ENCODE assay signal across 25 cellular contexts in the genomic region with DNA sequence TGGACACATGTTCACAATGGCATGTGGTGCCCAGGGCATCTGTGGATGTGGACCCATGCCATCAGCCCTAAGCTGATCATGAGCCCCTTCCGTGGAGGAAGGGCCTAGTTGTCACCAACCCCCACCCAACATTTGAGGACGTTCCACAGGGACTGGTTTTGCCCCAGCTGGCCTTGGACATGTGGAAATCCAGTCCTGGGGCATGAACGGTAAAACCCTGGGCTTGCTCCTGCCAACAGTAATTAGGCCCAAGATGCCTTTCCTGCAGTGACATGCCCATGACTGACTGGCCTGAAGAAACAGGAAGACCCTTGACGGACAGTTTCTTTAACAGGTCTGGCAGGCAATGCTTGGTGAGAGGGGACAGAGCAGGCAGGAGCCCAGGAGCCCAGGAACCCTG. TPM values are rescaled to one million over a fixed set of nuclear protein-coding genes. Genes with fewer than 3 reads are reported as not detected.
A peak's percentile ranks its signal among the peaks of the same experiment; 100 is the strongest.
DNase-seq lines count a peak whose midpoint lies in the region; ATAC-seq and TF ChIP-seq lines count a peak whose summit lies in the region.
"Had no signal": no experiment of that assay in that cellular context is flagged by ENCODE, and none has a peak within 500 bp of the region (broad histone marks: within the 10 kb centered on the region; RNA-seq: fewer than 3 reads in every experiment).

No MANE protein-coding gene starts in this region.

- H3K4me1 ChIP-seq in RWPE2 (ENCODE audit: insufficient read depth, poor library complexity, severe bottlenecking) (peaks cover 81% of the 10 kb centered on the region), foreskin keratinocyte (peaks cover 47% of the 10 kb centered on the region), thyroid gland (peaks cover 35 to 56% of the 10 kb centered on the region in 2 donors), stomach (peaks cover 7 to 35% (median 23%) of the 10 kb centered on the region in 4 donors)
- H3K4me1 ChIP-seq: right lobe of liver, testis had no signal

- TF ChIP-seq POLR2A in thyroid gland (IDR thresholded peaks at IDR 0.05) (no peak), stomach (IDR thresholded peaks at IDR 0.05) (no peak)

- peak; percentile 2; the same call in 2 of the 3 replicates for ATAC-seq in RWPE2 (ENCODE audit: low read depth)
- ATAC-seq in foreskin keratinocyte: no peak
- ATAC-seq in Right ventricle myocardium inferior: no peak
- ATAC-seq: right lobe of liver had no signal

- H3K36me3 ChIP-seq in RWPE2 (ENCODE audit: low read depth): peaks cover 100% of the 10 kb centered on the region
- H3K36me3 ChIP-seq in thyroid gland: no peaks in the 10 kb centered on the region
- H3K36me3 ChIP-seq in stomach: no peaks in the 10 kb centered on the region
- H3K36me3 ChIP-seq: right lobe of liver had no signal

- TF ChIP-seq EP300 in stomach (IDR thresholded peaks at IDR 0.05): no peak

- no peaks in the 10 kb centered on the region for H3K27me3 ChIP-seq in RWPE2 (ENCODE audit: insufficient read depth, poor library complexity, severe bottlenecking)
- no peaks in the 10 kb centered on the region for H3K27me3 ChIP-seq in foreskin keratinocyte
- no peaks in the 10 kb centered on the region for H3K27me3 ChIP-seq in thyroid gland
- H3K27me3 ChIP-seq in stomach: no peaks in the 10 kb centered on the region
- H3K27me3 ChIP-seq: right lobe of liver, testis had no signal

- no peak for TF ChIP-seq CTCF in RWPE2 (IDR thresholded peaks at IDR 0.05; ENCODE audit: poor library complexity, severe bottlenecking)
- no peak for TF ChIP-seq CTCF in foreskin keratinocyte (conservative IDR thresholded peaks at IDR 0.05)
- no peak for TF ChIP-seq CTCF in thyroid gland (IDR thresholded peaks at IDR 0.05)
- no peak for TF ChIP-seq CTCF in stomach (IDR thresholded peaks at IDR 0.05)

- peak; percentile 65 for DNase-seq in DMS 273 treated with DMSO at 0.1 percent for 48 hours (lab: John Stamatoyannopoulos, UW)
- no peak for DNase-seq in RWPE2 (ENCODE audit: low spot score)
- peak in 1 of 2 donors; percentile 85 for DNase-seq in foreskin keratinocyte
- no peak for DNase-seq in thyroid gland
- no peak for DNase-seq in stomach
- DNase-seq in Right ventricle myocardium inferior (ENCODE audit: missing footprints): no peak
- DNase-seq in NCI-H2081 treated with DMSO at 0.1 percent for 48 hours (lab: John Stamatoyannopoulos, UW): no peak
- DNase-seq: activated gamma-delta T cell; activated T-cell treated with anti-CD3 and anti-CD28 coated beads, Interleukin-2, amount 50 U/mL, for 1 hour; DMS79; HCEC 1CT; KBM-7; NCI-H1417 treated with DMSO at 0.1 percent for 48 hours; NCI-H2081; NCI-H345; NCI-H748 treated with DMSO at 0.1 percent for 48 hours; right lobe of liver; stimulated activated CD4-positive, alpha-beta T cell treated with anti-CD3 and anti-CD28 coated beads, Interleukin-15, amount 100 ng/mL, for 24 hours; stimulated activated naive CD4-positive, alpha-beta T cell; T-helper 2 cell; testis had no signal

- H3K27ac ChIP-seq in RWPE2 (ENCODE audit: poor library complexity, severe bottlenecking) (peak overlapping the region; percentile 100), foreskin keratinocyte (peak overlapping the region; percentile 28), thyroid gland (peak overlapping the region in 2 of 3 donors; percentile 59 to 94), stomach (no peak overlapping the region)
- H3K27ac ChIP-seq: right lobe of liver, testis had no signal

- 60% methylated on average over 1 of the region's 4 CpGs; no CpG with 5 or more reads in 1 of the 2 donors for WGBS in thyroid gland, 2 donors
- 72 to 83% (median 80%) methylated on average over 4 of the region's 4 CpGs for WGBS in stomach, 5 donors

- H3K4me3 ChIP-seq in RWPE2 (ENCODE audit: severe bottlenecking) (no peak overlapping the region), thyroid gland (replicated peaks in 1 of 3) (no peak overlapping the region), stomach (no peak overlapping the region)
- H3K4me3 ChIP-seq: right lobe of liver, testis had no signal

- intact Hi-C loops in thyroid gland (cut with DNase I) (loop anchor here (5.0 kb wide), 1 partner anchor 59 kb away; no protein-coding TSS in a partner anchor), stomach (cut with DNase I; ENCODE audit: low total_unique reads) (no loop called here), Right ventricle myocardium inferior (cut with DNase I) (no loop called here)

- no peaks in the 10 kb centered on the region for H3K9me3 ChIP-seq in RWPE2 (ENCODE audit: severe bottlenecking)
- H3K9me3 ChIP-seq in thyroid gland: no peaks in the 10 kb centered on the region
- H3K9me3 ChIP-seq in stomach: no peaks in the 10 kb centered on the region
- H3K9me3 ChIP-seq: right lobe of liver, testis had no signal

RNA-seq across cellular contexts. Expression of a gene that starts 7.7 kb away (rescaled TPM):
- total RNA-seq in foreskin keratinocyte: 285 and 352 TPM in 2 replicates
- 271 and 305 TPM in 2 replicates for polyA plus RNA-seq in foreskin keratinocyte
- 10 to 100 TPM in 2 of 4 donors, 1 to 10 TPM in 2; 5.4 to 24.7 (median 16.2) TPM for total RNA-seq in thyroid gland
- total RNA-seq in stomach: 1 to 10 TPM in 1 of 5 donors, under 1 TPM in 3, not detected in 1; 0.18 to 3.5 (median 0.59) TPM
- polyA plus RNA-seq in stomach: 10 to 100 TPM in 1 of 3 donors, under 1 TPM in 1, not detected in 1; 0.62 to 23.2 TPM
- total RNA-seq in Right ventricle myocardium inferior: not detected
- total RNA-seq: cerebellum, fibroblast of villous mesenchyme, myocyte, right lobe of liver, RPMI7951 had no signal

RNA-seq across cellular contexts. Expression of a gene that starts 50.4 kb away (rescaled TPM):
- total RNA-seq in foreskin keratinocyte: 7.7 and 18.4 TPM in 2 replicates
- 11.5 and 28.3 TPM in 2 replicates for polyA plus RNA-seq in foreskin keratinocyte
- 100 to 1,000 TPM; 234 to 334 (median 274) TPM for total RNA-seq in thyroid gland
- total RNA-seq in stomach: 100 to 1,000 TPM in 4 of 5 donors, 10 to 100 TPM in 1; 71.2 to 658 (median 186) TPM
- 100 to 1,000 TPM in 2 of 3 donors, 10 to 100 TPM in 1; 77.3 to 175 (median 138) TPM for polyA plus RNA-seq in stomach
- total RNA-seq in Right ventricle myocardium inferior: 228 TPM

Comparison
In these comparisons a context has a peak if more than half of its experiments do, and no peak if none do; other contexts are left out.
1. H3K27ac ChIP-seq: peak in RWPE2 (single experiment), foreskin keratinocyte (single experiment) and thyroid gland (2 of 3); none in stomach (0 of 5).
2. RNA of a gene that starts 7.7 kb away (total RNA-seq): 285 to 352 TPM in foreskin keratinocyte; 5.4 to 24.7 TPM in thyroid gland, 0.18 to 3.5 TPM in stomach and not detected in Right ventricle myocardium inferior (single experiment); every median in the first group is over 10 times any median in the second.